In the genomic region with DNA sequence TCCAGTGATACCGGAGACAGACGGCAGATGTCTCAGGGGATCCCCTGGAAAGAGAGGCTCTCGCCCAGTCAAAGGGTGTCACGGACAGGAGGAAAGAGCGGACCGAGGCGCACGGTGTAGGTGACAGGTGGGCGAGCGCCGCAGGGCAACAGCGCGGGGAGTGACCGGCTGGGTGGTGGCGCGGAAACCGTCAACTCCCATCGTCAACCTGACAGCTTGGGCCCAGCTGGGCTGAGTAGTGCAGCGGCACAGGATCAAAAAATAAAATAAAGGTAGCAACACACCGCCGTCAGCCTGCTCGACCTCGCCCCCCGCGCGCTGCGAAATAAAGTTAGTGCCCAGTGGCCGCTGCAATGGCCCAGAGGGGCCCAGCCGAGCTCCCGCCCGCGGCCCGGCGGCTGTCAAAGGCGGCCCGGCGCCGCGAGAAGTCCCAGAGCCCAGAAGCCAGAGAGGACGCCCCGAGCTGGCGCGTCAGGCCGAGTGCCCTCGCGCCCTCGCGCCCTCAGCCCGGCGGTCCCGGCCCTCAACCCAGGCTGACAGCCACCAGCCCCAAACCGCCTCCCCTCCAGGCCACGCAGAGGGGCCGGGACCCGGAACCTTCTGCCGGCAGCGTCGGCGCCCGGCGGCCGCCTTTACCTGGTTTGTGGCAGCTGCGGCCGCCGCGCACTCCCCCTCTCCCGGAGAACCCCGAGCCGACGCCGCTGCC, we compare ENCODE assay signal across 8 cellular contexts. TPM values are rescaled to one million over a fixed set of nuclear protein-coding genes. Genes with fewer than 3 reads are reported as not detected.
DNase-seq lines count a peak whose midpoint lies in the region; ATAC-seq, FAIRE-seq and TF ChIP-seq lines count a peak whose summit lies in the region.

A gene with protein sequence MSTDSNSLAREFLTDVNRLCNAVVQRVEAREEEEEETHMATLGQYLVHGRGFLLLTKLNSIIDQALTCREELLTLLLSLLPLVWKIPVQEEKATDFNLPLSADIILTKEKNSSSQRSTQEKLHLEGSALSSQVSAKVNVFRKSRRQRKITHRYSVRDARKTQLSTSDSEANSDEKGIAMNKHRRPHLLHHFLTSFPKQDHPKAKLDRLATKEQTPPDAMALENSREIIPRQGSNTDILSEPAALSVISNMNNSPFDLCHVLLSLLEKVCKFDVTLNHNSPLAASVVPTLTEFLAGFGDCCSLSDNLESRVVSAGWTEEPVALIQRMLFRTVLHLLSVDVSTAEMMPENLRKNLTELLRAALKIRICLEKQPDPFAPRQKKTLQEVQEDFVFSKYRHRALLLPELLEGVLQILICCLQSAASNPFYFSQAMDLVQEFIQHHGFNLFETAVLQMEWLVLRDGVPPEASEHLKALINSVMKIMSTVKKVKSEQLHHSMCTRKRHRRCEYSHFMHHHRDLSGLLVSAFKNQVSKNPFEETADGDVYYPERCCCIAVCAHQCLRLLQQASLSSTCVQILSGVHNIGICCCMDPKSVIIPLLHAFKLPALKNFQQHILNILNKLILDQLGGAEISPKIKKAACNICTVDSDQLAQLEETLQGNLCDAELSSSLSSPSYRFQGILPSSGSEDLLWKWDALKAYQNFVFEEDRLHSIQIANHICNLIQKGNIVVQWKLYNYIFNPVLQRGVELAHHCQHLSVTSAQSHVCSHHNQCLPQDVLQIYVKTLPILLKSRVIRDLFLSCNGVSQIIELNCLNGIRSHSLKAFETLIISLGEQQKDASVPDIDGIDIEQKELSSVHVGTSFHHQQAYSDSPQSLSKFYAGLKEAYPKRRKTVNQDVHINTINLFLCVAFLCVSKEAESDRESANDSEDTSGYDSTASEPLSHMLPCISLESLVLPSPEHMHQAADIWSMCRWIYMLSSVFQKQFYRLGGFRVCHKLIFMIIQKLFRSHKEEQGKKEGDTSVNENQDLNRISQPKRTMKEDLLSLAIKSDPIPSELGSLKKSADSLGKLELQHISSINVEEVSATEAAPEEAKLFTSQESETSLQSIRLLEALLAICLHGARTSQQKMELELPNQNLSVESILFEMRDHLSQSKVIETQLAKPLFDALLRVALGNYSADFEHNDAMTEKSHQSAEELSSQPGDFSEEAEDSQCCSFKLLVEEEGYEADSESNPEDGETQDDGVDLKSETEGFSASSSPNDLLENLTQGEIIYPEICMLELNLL (N-terminal part only) (minus strand): TSS at position 700 of the 706 bp plus-strand sequence. CDS start 36,489 bp downstream, outside the sequence.

- ATAC-seq in GM21447 (IDR thresholded peaks at IDR 0.05; ENCODE audit: unreplicated experiment) (peak; percentile 58), SK-N-SH treated with all-trans-retinoic acid at 6 μM for 48 hours (peak; percentile 80), left cardiac atrium (peak; percentile 64 to 70)

- FAIRE-seq in HTR-8/SVneo (lab: Jason Lieb, UNC), result peak; percentile 67

- no peaks in the 10 kb centered on the region for H3K9me2 ChIP-seq in DOHH2 (replicated peaks; ENCODE audit: control insufficient read depth, low read length)

- H3K4me3 ChIP-seq in DOHH2 (ENCODE audit: low read length) (peak within 1 kb of the TSS; percentile 86), prostate gland (peak within 1 kb of the TSS; percentile 96 to 97)

- TF ChIP-seq CTCF in DOHH2 (IDR thresholded peaks at IDR 0.05; ENCODE audit: low read depth, low read length, poor library complexity, severe bottlenecking), result peak; percentile 29
- TF ChIP-seq CTCF in prostate gland (IDR thresholded peaks at IDR 0.05), result peak in 2 of 4 experiments; percentile 42 to 54

- DNase-seq in HTR-8/SVneo (ENCODE audit: insufficient read length, low spot score), result peak; percentile 67
- peak; percentile 55 for DNase-seq in left cardiac atrium
- DNase-seq in prostate gland (ENCODE audit: low spot score), result peak; percentile 46
- DNase-seq in NCI-H446 treated with DMSO at 0.1 percent for 48 hours (lab: John Stamatoyannopoulos, UW), result no peak

- H3K27ac ChIP-seq in DOHH2 (ENCODE audit: low read depth, low read length) (peak within 1 kb of the TSS; percentile 78), adipose tissue (ENCODE audit: low read depth, low read length) (peak within 1 kb of the TSS; percentile 14), prostate gland (peak within 1 kb of the TSS; percentile 96 to 97)

- H3K4me2 ChIP-seq in DOHH2 (ENCODE audit: low read length), result peak within 1 kb of the TSS; percentile 100

- intact Hi-C loops in left cardiac atrium (cut with DNase I), result loop anchor here in 1 of 2 donors (5.0 kb wide), 1 partner anchor 106 kb away; no protein-coding TSS in a partner anchor
- intact Hi-C loops in prostate gland (cut with DNase I), result loop anchor here (2.0 to 10.0 kb wide), 3 partner anchors 104 to 362 kb away; a partner anchor contains a TSS

- H3K36me3 ChIP-seq in DOHH2 (ENCODE audit: control insufficient read depth, low read length) (no peaks in the 10 kb centered on the region), prostate gland (no peaks in the 10 kb centered on the region)

- peaks cover 2% of the 10 kb centered on the region; the same call in 1 of the 2 replicates for H3K27me3 ChIP-seq in DOHH2 (ENCODE audit: control insufficient read depth, low read length)
- no peaks in the 10 kb centered on the region for H3K27me3 ChIP-seq in prostate gland (replicated peaks; ENCODE audit: insufficient read depth)

- peaks cover 27% of the 10 kb centered on the region for H3K4me1 ChIP-seq in DOHH2 (ENCODE audit: control insufficient read depth, low read length)
- H3K4me1 ChIP-seq in prostate gland (replicated peaks), result no peaks in the 10 kb centered on the region

- H4K20me1 ChIP-seq in DOHH2 (ENCODE audit: control insufficient read depth, insufficient read depth, low read depth, low read length), result no peaks in the 10 kb centered on the region

- whole genome bisulfite sequencing in adipose tissue, 3 donors, result 0% methylated on average over 58 to 71 of the region's 71 CpGs
- under 1% methylated on average over 49 of the region's 71 CpGs for WGBS in prostate gland

- H3F3A ChIP-seq in DOHH2 (ENCODE audit: control insufficient read depth, insufficient read depth), result peaks cover 16% of the 10 kb centered on the region

- H3K9me3 ChIP-seq in DOHH2 (ENCODE audit: control insufficient read depth, insufficient read depth, low read length), result no peaks in the 10 kb centered on the region
- no peaks in the 10 kb centered on the region for H3K9me3 ChIP-seq in prostate gland

- H3K79me2 ChIP-seq in DOHH2 (ENCODE audit: control insufficient read depth, low read length), result peaks cover 7% of the 10 kb centered on the region

- peak; percentile 73 for TF ChIP-seq POLR2A in prostate gland (IDR thresholded peaks at IDR 0.05)

TF ChIP-seq in SK-N-SH treated with all-trans-retinoic acid at 6 μM for 48 hours, 23 proteins besides CTCF, POLR2A, EP300 and RAD21:
- TF ChIP-seq, protein P1, sequence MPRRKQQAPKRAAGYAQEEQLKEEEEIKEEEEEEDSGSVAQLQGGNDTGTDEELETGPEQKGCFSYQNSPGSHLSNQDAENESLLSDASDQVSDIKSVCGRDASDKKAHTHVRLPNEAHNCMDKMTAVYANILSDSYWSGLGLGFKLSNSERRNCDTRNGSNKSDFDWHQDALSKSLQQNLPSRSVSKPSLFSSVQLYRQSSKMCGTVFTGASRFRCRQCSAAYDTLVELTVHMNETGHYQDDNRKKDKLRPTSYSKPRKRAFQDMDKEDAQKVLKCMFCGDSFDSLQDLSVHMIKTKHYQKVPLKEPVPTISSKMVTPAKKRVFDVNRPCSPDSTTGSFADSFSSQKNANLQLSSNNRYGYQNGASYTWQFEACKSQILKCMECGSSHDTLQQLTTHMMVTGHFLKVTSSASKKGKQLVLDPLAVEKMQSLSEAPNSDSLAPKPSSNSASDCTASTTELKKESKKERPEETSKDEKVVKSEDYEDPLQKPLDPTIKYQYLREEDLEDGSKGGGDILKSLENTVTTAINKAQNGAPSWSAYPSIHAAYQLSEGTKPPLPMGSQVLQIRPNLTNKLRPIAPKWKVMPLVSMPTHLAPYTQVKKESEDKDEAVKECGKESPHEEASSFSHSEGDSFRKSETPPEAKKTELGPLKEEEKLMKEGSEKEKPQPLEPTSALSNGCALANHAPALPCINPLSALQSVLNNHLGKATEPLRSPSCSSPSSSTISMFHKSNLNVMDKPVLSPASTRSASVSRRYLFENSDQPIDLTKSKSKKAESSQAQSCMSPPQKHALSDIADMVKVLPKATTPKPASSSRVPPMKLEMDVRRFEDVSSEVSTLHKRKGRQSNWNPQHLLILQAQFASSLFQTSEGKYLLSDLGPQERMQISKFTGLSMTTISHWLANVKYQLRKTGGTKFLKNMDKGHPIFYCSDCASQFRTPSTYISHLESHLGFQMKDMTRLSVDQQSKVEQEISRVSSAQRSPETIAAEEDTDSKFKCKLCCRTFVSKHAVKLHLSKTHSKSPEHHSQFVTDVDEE (CRISPR knock-in tag; IDR thresholded peaks at IDR 0.05), result 0 out of 2 replicates have a peak, but pooled peaks have one; percentile 15
- TF ChIP-seq ESRRG (CRISPR knock-in tag; IDR thresholded peaks at IDR 0.05), result no peak

RNA-seq across cellular contexts. Expression of the gene that starts here (rescaled TPM):
- polyA plus RNA-seq in adipose tissue, result 1 to 10 TPM; 3.1 to 9.4 (median 7.9) TPM
- total RNA-seq in left cardiac atrium (10 to 100 TPM; 10.7 to 16.2 TPM), prostate gland (10 to 100 TPM; 21.9 to 41.7 TPM)

Comparison
In these comparisons a context has a peak if more than half of its experiments do, and no peak if none do; other contexts are left out.
1. H3K27ac ChIP-seq: peak in every context shown above with its lines; median percentile 96 in prostate gland; 78 in DOHH2; 14 in adipose tissue.